Comparison of ENCODE assay signal across 23 cellular contexts in the genomic region with DNA sequence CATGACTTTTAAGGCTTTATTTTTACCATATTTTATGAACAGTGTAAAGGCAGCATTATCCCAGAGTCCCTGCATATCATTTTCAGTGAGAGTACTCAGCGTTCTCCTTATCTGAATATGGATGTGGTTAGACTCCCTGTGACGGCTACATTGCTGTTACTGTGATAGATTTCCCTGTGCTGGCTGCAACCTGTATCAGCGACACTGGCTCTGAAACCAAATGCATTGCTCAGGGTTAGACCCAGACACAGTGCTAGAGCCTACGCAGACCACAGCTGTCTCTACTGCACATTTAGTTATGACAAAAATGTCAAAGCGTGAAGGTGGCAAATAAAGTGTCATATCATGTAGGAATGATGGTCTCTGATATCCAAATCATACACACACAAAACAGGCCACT.
"Had no signal": no experiment of that assay in that cellular context is flagged by ENCODE, and none has a peak within 500 bp of the region (broad histone marks: within the 10 kb centered on the region; RNA-seq: fewer than 3 reads in every experiment).

No MANE protein-coding gene starts in this region.

- H3K79me2 ChIP-seq: parathyroid adenoma had no signal

- H3K36me3 ChIP-seq: gastroesophageal sphincter, neural progenitor cell, sigmoid colon, spleen, thoracic aorta, tibial nerve, upper lobe of left lung had no signal

- DNase-seq: cerebellar nuclear complex; dorsolateral prefrontal cortex; effector CD4-positive, alpha-beta T cell; foreskin keratinocyte; glutamatergic neuron; mesenchymal stem cell; mucosa of descending colon; naive B cell; sigmoid colon; spleen; stimulated activated CD4-positive, alpha-beta T cell treated with anti-CD3 and anti-CD28 coated beads, Interleukin-4, amount 100 ng/mL, for 4 hours; stimulated activated naive CD8-positive, alpha-beta T cell treated with anti-CD3 and anti-CD28 coated beads, Interleukin-15, Interleukin-2, amounts not matched to agents 100 U/mL and 50 U/mL, for 24 hours; upper lobe of left lung had no signal

- H3K4me3 ChIP-seq: dorsolateral prefrontal cortex, gastroesophageal sphincter, mucosa of descending colon, neural progenitor cell, sigmoid colon, skin epidermis, spleen, thoracic aorta, tibial nerve, upper lobe of left lung had no signal

- ATAC-seq: foreskin keratinocyte; gastroesophageal sphincter; mucosa of descending colon; natural killer cell treated with Interleukin-12 subunit alpha and Interleukin-12 subunit beta and Interleukin-15 and Interleukin-18, amount 100 ng/mL, for 72 hours; stimulated activated memory B cell treated with anti-CD40 and anti-IgM and Interleukin-4, amounts not matched to agents 10 μg/mL and 1 μg/mL and 100 μg/mL, for 72 hours; stimulated activated naive CD8-positive, alpha-beta T cell treated with anti-CD3 and anti-CD28 coated beads, Interleukin-15, Interleukin-2, amounts not matched to agents 100 U/mL and 50 U/mL, for 24 hours had no signal

- H3K9ac ChIP-seq: neural progenitor cell, parathyroid adenoma had no signal

- H3K4me2 ChIP-seq: neural progenitor cell had no signal

- H3K27me3 Mint-ChIP-seq: progenitor cell of endocrine pancreas; stimulated activated memory B cell treated with anti-CD40 and anti-IgM and Interleukin-4, amounts not matched to agents 10 μg/mL and 1 μg/mL and 100 μg/mL, for 72 hours had no signal

- H3K9me3 Mint-ChIP-seq: naive B cell; natural killer cell treated with Interleukin-12 subunit alpha and Interleukin-12 subunit beta and Interleukin-15 and Interleukin-18, amount 100 ng/mL, for 72 hours; neural progenitor cell; stimulated activated memory B cell treated with anti-CD40 and anti-IgM and Interleukin-4, amounts not matched to agents 10 μg/mL and 1 μg/mL and 100 μg/mL, for 72 hours had no signal

- H3K4me1 Mint-ChIP-seq: naive B cell; stimulated activated memory B cell treated with anti-CD40 and anti-IgM and Interleukin-4, amounts not matched to agents 10 μg/mL and 1 μg/mL and 100 μg/mL, for 72 hours had no signal

- H3K9me3 ChIP-seq: gastroesophageal sphincter, mucosa of descending colon, sigmoid colon, spleen, thoracic aorta, tibial nerve, upper lobe of left lung had no signal

- H3K27ac Mint-ChIP-seq: mesothelial cell of epicardium; naive B cell; natural killer cell treated with Interleukin-12 subunit alpha and Interleukin-12 subunit beta and Interleukin-15 and Interleukin-18, amount 100 ng/mL, for 72 hours; neural progenitor cell; progenitor cell of endocrine pancreas; stimulated activated memory B cell treated with anti-CD40 and anti-IgM and Interleukin-4, amounts not matched to agents 10 μg/mL and 1 μg/mL and 100 μg/mL, for 72 hours had no signal

- H3K27ac ChIP-seq: dorsolateral prefrontal cortex, foreskin keratinocyte, gastroesophageal sphincter, neural progenitor cell, parathyroid adenoma, sigmoid colon, skin epidermis, spleen, thoracic aorta, tibial nerve, upper lobe of left lung had no signal

- H3K36me3 Mint-ChIP-seq: mesothelial cell of epicardium; naive B cell; natural killer cell treated with Interleukin-12 subunit alpha and Interleukin-12 subunit beta and Interleukin-15 and Interleukin-18, amount 100 ng/mL, for 72 hours; neural progenitor cell; stimulated activated memory B cell treated with anti-CD40 and anti-IgM and Interleukin-4, amounts not matched to agents 10 μg/mL and 1 μg/mL and 100 μg/mL, for 72 hours had no signal

- H2AFZ ChIP-seq: neural progenitor cell, parathyroid adenoma had no signal

- H3K27me3 ChIP-seq: dorsolateral prefrontal cortex, foreskin keratinocyte, gastroesophageal sphincter, neural progenitor cell, sigmoid colon, spleen, tibial nerve, upper lobe of left lung had no signal

- H3K4me3 Mint-ChIP-seq: mesothelial cell of epicardium; naive B cell; natural killer cell treated with Interleukin-12 subunit alpha and Interleukin-12 subunit beta and Interleukin-15 and Interleukin-18, amount 100 ng/mL, for 72 hours; neural progenitor cell; stimulated activated memory B cell treated with anti-CD40 and anti-IgM and Interleukin-4, amounts not matched to agents 10 μg/mL and 1 μg/mL and 100 μg/mL, for 72 hours had no signal
